In genomic region chr10:112367516-112367915, GRCh38 we compare ENCODE assay signal across 26 cellular contexts. TPM values are rescaled to one million over a fixed set of nuclear protein-coding genes. Genes with fewer than 3 reads are reported as not detected.
"Had no signal": no experiment of that assay in that cellular context is flagged by ENCODE, and none has a peak within 500 bp of the region (broad histone marks: within the 10 kb centered on the region; RNA-seq: fewer than 3 reads in every experiment).

No MANE protein-coding gene starts in this region.

- H3K4me1 ChIP-seq: neural progenitor cell had no signal

- H3K36me3 Mint-ChIP-seq: mesothelial cell of epicardium; naive B cell; natural killer cell; neural progenitor cell; stimulated activated memory B cell treated with anti-CD40 and anti-IgM and Interleukin-4, amounts not matched to agents 10 μg/mL and 1 μg/mL and 100 μg/mL, for 72 hours had no signal

- H3K36me3 ChIP-seq: heart right ventricle, lower lobe of right lung, neural progenitor cell, neutrophil, tibial nerve, upper lobe of left lung had no signal

- H3K27ac ChIP-seq: heart right ventricle, hepatocyte, lower lobe of right lung, neural progenitor cell, neutrophil, skin epidermis, tibial nerve, upper lobe of left lung had no signal

- H3K4me3 Mint-ChIP-seq: mesothelial cell of epicardium; naive B cell; natural killer cell; nephron progenitor cell; neural progenitor cell; stimulated activated memory B cell treated with anti-CD40 and anti-IgM and Interleukin-4, amounts not matched to agents 10 μg/mL and 1 μg/mL and 100 μg/mL, for 72 hours; stimulated activated naive CD8-positive, alpha-beta T cell treated with anti-CD3 and anti-CD28 coated beads, Interleukin-15, amount 100 ng/mL, for 72 hours had no signal

- ATAC-seq: heart right ventricle; lower lobe of right lung; natural killer cell; right cardiac atrium; sciatic nerve; stimulated activated memory B cell treated with anti-CD40 and anti-IgM and Interleukin-4, amounts not matched to agents 10 μg/mL and 1 μg/mL and 100 μg/mL, for 72 hours; stimulated activated naive CD8-positive, alpha-beta T cell treated with anti-CD3 and anti-CD28 coated beads, Interleukin-15, amount 100 ng/mL, for 72 hours had no signal

- H3K27me3 ChIP-seq: heart right ventricle, hepatocyte, neural progenitor cell, neutrophil, tibial nerve, upper lobe of left lung had no signal

- H3K9me3 ChIP-seq: heart right ventricle, lower lobe of right lung, neutrophil, tibial nerve, upper lobe of left lung had no signal

- DNase-seq: heart right ventricle; islet precursor cell; lower lobe of right lung; mammary epithelial cell; naive B cell; natural killer cell; nephron progenitor cell; occipital lobe; right cardiac atrium; stimulated activated CD4-positive, alpha-beta T cell treated with anti-CD3 and anti-CD28 coated beads, Interleukin-12 subunit alpha, Interleukin-12 subunit beta, amount 100 ng/mL, for 4 hours; stimulated activated CD4-positive, alpha-beta T cell treated with anti-CD3 and anti-CD28 coated beads, Interleukin-15, amount 100 ng/mL, for 24 hours; stimulated activated CD4-positive, alpha-beta T cell treated with anti-CD3 and anti-CD28 coated beads, Interleukin-2, amount 100 ng/mL, for 24 hours; stimulated activated CD4-positive, alpha-beta T cell treated with anti-CD3 and anti-CD28 coated beads, Interleukin-4, amount 100 ng/mL, for 1 hour; stimulated activated naive CD4-positive, alpha-beta T cell treated with Interleukin-2 at 50 U/mL for 16 hours; stimulated activated naive CD8-positive, alpha-beta T cell treated with anti-CD3 and anti-CD28 coated beads, Interleukin-15, amount 100 ng/mL, for 72 hours; substantia nigra; upper lobe of left lung had no signal

- H3K9ac ChIP-seq: neural progenitor cell had no signal

- H3K27me3 Mint-ChIP-seq: stimulated activated memory B cell treated with anti-CD40 and anti-IgM and Interleukin-4, amounts not matched to agents 10 μg/mL and 1 μg/mL and 100 μg/mL, for 72 hours; stimulated activated naive CD8-positive, alpha-beta T cell treated with anti-CD3 and anti-CD28 coated beads, Interleukin-15, amount 100 ng/mL, for 72 hours had no signal

- H3K4me3 ChIP-seq: heart right ventricle, hepatocyte, lower lobe of right lung, neural progenitor cell, skin epidermis, tibial nerve, upper lobe of left lung had no signal

- H3K4me1 Mint-ChIP-seq: mesothelial cell of epicardium had no signal

- H3K27ac Mint-ChIP-seq: mesothelial cell of epicardium; naive B cell; natural killer cell; nephron progenitor cell; neural progenitor cell; progenitor cell of endocrine pancreas; stimulated activated naive CD8-positive, alpha-beta T cell treated with anti-CD3 and anti-CD28 coated beads, Interleukin-15, amount 100 ng/mL, for 72 hours had no signal

- H2AFZ ChIP-seq: hepatocyte, neural progenitor cell had no signal

- H3K4me2 ChIP-seq: hepatocyte, neural progenitor cell had no signal

- H3K79me2 ChIP-seq: hepatocyte had no signal

- H3K9me3 Mint-ChIP-seq: natural killer cell had no signal

RNA-seq across cellular contexts. Expression of gene ACSL5, which starts 6.4 kb away (rescaled TPM):
- total RNA-seq: mesothelial cell of epicardium had no signal
